Comparison of ENCODE assay signal across 1 cellular context in genomic region chr2:227402959-227403358, GRCh38.
TF ChIP-seq lines count a peak whose summit lies in the region.

No MANE protein-coding gene starts in this region.

TF ChIP-seq in HCT116, 20 proteins besides CTCF, POLR2A, EP300 and RAD21 (continued from another document):
- TF ChIP-seq REST (IDR thresholded peaks at IDR 0.05; ENCODE audit: low read depth) = no peak
